ENCODE assay signal across 1 cellular context in genomic region chr1:31944205-31945089, GRCh38.
A peak's percentile ranks its signal among the peaks of the same experiment; 100 is the strongest.
TF ChIP-seq lines count a peak whose summit lies in the region.

No MANE protein-coding gene starts in this region.

TF ChIP-seq in H1, 55 proteins besides CTCF, POLR2A, EP300 and RAD21 (continued from another document):
- TF ChIP-seq ATF2 (IDR thresholded peaks at IDR 0.05; ENCODE audit: low read length) (no peak), SAP30 (IDR thresholded peaks at IDR 0.05; ENCODE audit: insufficient read depth, insufficient replicate concordance, low read length) (no peak), SIX5 (IDR thresholded peaks at IDR 0.05; ENCODE audit: low read depth, low read length) (no peak), JUND (IDR thresholded peaks at IDR 0.05; ENCODE audit: low read length) (no peak), GTF2F1 (IDR thresholded peaks at IDR 0.05; ENCODE audit: borderline replicate concordance, low read depth, low read length) (peak; percentile 83; the same call in 1 of the 2 replicates), SP2 (IDR thresholded peaks at IDR 0.05; ENCODE audit: low read length) (no peak), HDAC6 (IDR thresholded peaks at IDR 0.05; ENCODE audit: low read depth, low read length) (no peak), SP4 (IDR thresholded peaks at IDR 0.05; ENCODE audit: low read length) (no peak), CBX8 (IDR thresholded peaks at IDR 0.05; ENCODE audit: borderline replicate concordance, low read depth, low read length) (no peak), SRF (IDR thresholded peaks at IDR 0.05; ENCODE audit: low read depth, low read length) (no peak), MAFK (IDR thresholded peaks at IDR 0.05; ENCODE audit: low read depth, low read length) (peak; percentile 32; the same call in 1 of the 2 replicates), USF2 (IDR thresholded peaks at IDR 0.05; ENCODE audit: low read length) (no peak), SIN3A (conservative IDR thresholded peaks at IDR 0.05 in 1 of 2, IDR thresholded peaks at IDR 0.05 in 1 of 2; ENCODE audit: low read depth in 1 of 2, low read length in 2 of 2) (0 out of 4 replicates have a peak, but pooled peaks of 1 of the 2 experiments have one; percentile 57), SUZ12 (IDR thresholded peaks at IDR 0.05; ENCODE audit: low read length) (no peak), SP1 (IDR thresholded peaks at IDR 0.05; ENCODE audit: low read depth, low read length) (peak; percentile 90), POLR2AphosphoS5 (IDR thresholded peaks at IDR 0.05; ENCODE audit: low read depth, low read length) (peak; percentile 96), ATF3 (IDR thresholded peaks at IDR 0.05; ENCODE audit: insufficient read depth, low read depth, low read length) (no peak), CHD1 (IDR thresholded peaks at IDR 0.05; ENCODE audit: low read depth, low read length) (no peak), CEBPB (IDR thresholded peaks at IDR 0.05; ENCODE audit: low read depth, low read length) (no peak), FOSL1 (IDR thresholded peaks at IDR 0.05; ENCODE audit: insufficient read depth, low read depth, low read length) (no peak), GABPA (IDR thresholded peaks at IDR 0.05; ENCODE audit: borderline replicate concordance, insufficient read depth, low read length) (no peak), KDM1A (IDR thresholded peaks at IDR 0.05; ENCODE audit: borderline replicate concordance, low read length) (no peak), EGR1 (IDR thresholded peaks at IDR 0.05; ENCODE audit: borderline replicate concordance, low read depth, low read length) (0 out of 2 replicates have a peak, but pooled peaks have one; percentile 3), E2F6 (IDR thresholded peaks at IDR 0.05) (peak; percentile 89), TCF12 (IDR thresholded peaks at IDR 0.05; ENCODE audit: low read depth, low read length) (peak; percentile 84), BACH1 (IDR thresholded peaks at IDR 0.05; ENCODE audit: low read length) (peak; percentile 60), MAX (IDR thresholded peaks at IDR 0.05) (peak; percentile 61; the same call in 1 of the 2 replicates), TAF1 (IDR thresholded peaks at IDR 0.05; ENCODE audit: low read depth, low read length) (peak; percentile 96), TBP (IDR thresholded peaks at IDR 0.05; ENCODE audit: low read depth, low read length) (peak; percentile 90), CREB1 (IDR thresholded peaks at IDR 0.05) (peak; percentile 23; the same call in 1 of the 2 replicates), NRF1 (IDR thresholded peaks at IDR 0.05; ENCODE audit: low read depth, low read length) (no peak), RNF2 (IDR thresholded peaks at IDR 0.05; ENCODE audit: borderline replicate concordance, low read depth, low read length, missing control alignments, poor library complexity, severe bottlenecking) (no peak), TEAD4 (IDR thresholded peaks at IDR 0.05; ENCODE audit: low read depth, low read length) (peak; percentile 73), KDM5A (IDR thresholded peaks at IDR 0.05; ENCODE audit: low read length) (no peak), KDM4A (IDR thresholded peaks at IDR 0.05; ENCODE audit: low read depth, low read length, severe bottlenecking) (no peak), CHD7 (IDR thresholded peaks at IDR 0.05; ENCODE audit: insufficient replicate concordance, low read length) (no peak), CBX5 (IDR thresholded peaks at IDR 0.05; ENCODE audit: low read depth, low read length) (no peak), JUN (IDR thresholded peaks at IDR 0.05; ENCODE audit: low read depth, low read length) (no peak), NANOG (IDR thresholded peaks at IDR 0.05; ENCODE audit: insufficient read depth, low read depth, low read length, poor library complexity, severe bottlenecking) (peak; percentile 33), RXRA (IDR thresholded peaks at IDR 0.05; ENCODE audit: insufficient read depth, low read depth, low read length) (no peak), CHD2 (IDR thresholded peaks at IDR 0.05; ENCODE audit: low read length) (peak; percentile 50; the same call in 1 of the 2 replicates), RBBP5 (IDR thresholded peaks at IDR 0.05; ENCODE audit: borderline replicate concordance, low read depth, low read length) (peak; percentile 98)
